In genomic region chr10:34121974-34122282, GRCh38 we compare ENCODE assay signal across 1 cellular context.
TF ChIP-seq lines count a peak whose summit lies in the region.

No MANE protein-coding gene starts in this region.

TF ChIP-seq in WTC11, 78 proteins besides CTCF, POLR2A, EP300 and RAD21 (continued from another document):
- TF ChIP-seq ZNF281 (CRISPR knock-in tag; IDR thresholded peaks at IDR 0.05) (no peak), FOXJ3 (CRISPR knock-in tag; IDR thresholded peaks at IDR 0.05; ENCODE audit: borderline replicate concordance) (no peak)
